Comparison of ENCODE assay signal across 20 cellular contexts in the genomic region with DNA sequence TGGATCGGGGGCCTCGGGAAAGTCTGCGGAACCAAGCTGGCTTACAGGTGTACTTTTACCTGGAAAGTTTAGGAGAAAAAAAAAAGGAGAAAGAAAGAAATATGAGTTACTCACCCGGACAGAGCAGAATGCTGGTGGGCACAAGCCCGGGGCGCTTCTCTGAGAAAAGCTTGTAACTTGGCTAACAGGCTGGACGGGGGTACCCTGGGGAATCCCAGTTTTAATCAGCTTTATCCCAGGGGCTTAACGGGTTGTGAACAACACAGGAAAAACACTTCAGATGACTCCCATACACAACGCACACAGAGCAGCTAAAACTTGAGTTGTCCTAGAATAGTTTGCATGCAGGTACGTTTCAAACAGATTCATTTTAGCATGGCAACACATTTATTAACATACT. TPM values are rescaled to one million over a fixed set of nuclear protein-coding genes. Genes with fewer than 3 reads are reported as not detected.
DNase-seq lines count a peak whose midpoint lies in the region; ATAC-seq and TF ChIP-seq lines count a peak whose summit lies in the region.
"Had no signal": no experiment of that assay in that cellular context is flagged by ENCODE, and none has a peak within 500 bp of the region (broad histone marks: within the 10 kb centered on the region; RNA-seq: fewer than 3 reads in every experiment).

No MANE protein-coding gene starts in this region.

- TF ChIP-seq CTCF in WERI-Rb-1 (IDR thresholded peaks at IDR 0.05; ENCODE audit: low read depth, low read length) = no peak
- TF ChIP-seq CTCF in upper lobe of right lung (IDR thresholded peaks at IDR 0.05) = no peak
- TF ChIP-seq CTCF in Peyer's patch (IDR thresholded peaks at IDR 0.05) = no peak

- DNase-seq in activated naive CD4-positive, alpha-beta T cell treated with anti-CD3 and anti-CD28 coated beads for 36 hours = no peak
- DNase-seq in WERI-Rb-1 (peak; percentile 60), naive B cell (no peak), upper lobe of right lung (no peak), NCI-H1417 treated with DMSO at 0.1 percent for 48 hours (lab: John Stamatoyannopoulos, UW) (no peak), Peyer's patch (no peak)
- DNase-seq: ACHN; activated CD4-positive, alpha-beta T cell treated with anti-CD3 and anti-CD28 coated beads for 1 hour; cortex of kidney; NCI-H1092; NCI-H2081; NCI-H446 treated with DMSO at 0.1 percent for 48 hours; NK-92 treated with Interleukin-12 subunit alpha and Interleukin-12 subunit beta, amount 100 ng/mL, for 24 hours; retina had no signal

- H3K9me3 ChIP-seq in WERI-Rb-1 (ENCODE audit: severe bottlenecking) (no peaks in the 10 kb centered on the region), upper lobe of right lung (no peaks in the 10 kb centered on the region), Peyer's patch (no peaks in the 10 kb centered on the region)
- H3K9me3 ChIP-seq: breast epithelium, heart left ventricle, left lung had no signal

- peak overlapping the region; percentile 65 for H3K27ac Mint-ChIP-seq in activated naive CD4-positive, alpha-beta T cell treated with anti-CD3 and anti-CD28 coated beads, Interleukin-2, amount 50 U/mL, for 24 hours
- no peak overlapping the region for H3K27ac Mint-ChIP-seq in activated naive CD4-positive, alpha-beta T cell treated with anti-CD3 and anti-CD28 coated beads for 36 hours
- peak overlapping the region in 4 of 6 donors; percentile 65 to 87 (median 70) for H3K27ac Mint-ChIP-seq in naive B cell

- ATAC-seq in naive B cell (ENCODE audit: low read depth in 2 of 2) = no peak
- no peak for ATAC-seq in upper lobe of right lung
- no peak for ATAC-seq in GM19467 (IDR thresholded peaks at IDR 0.05; ENCODE audit: unreplicated experiment)
- ATAC-seq: HCT116, heart left ventricle had no signal

- TF ChIP-seq POLR2A in Peyer's patch (IDR thresholded peaks at IDR 0.05) = no peak

- no peaks in the 10 kb centered on the region for H3K27me3 Mint-ChIP-seq in activated naive CD4-positive, alpha-beta T cell treated with anti-CD3 and anti-CD28 coated beads, Interleukin-2, amount 50 U/mL, for 24 hours
- peaks cover 13% of the 10 kb centered on the region for H3K27me3 Mint-ChIP-seq in activated naive CD4-positive, alpha-beta T cell treated with anti-CD3 and anti-CD28 coated beads for 36 hours (ENCODE audit: low read depth)
- no peaks in the 10 kb centered on the region for H3K27me3 Mint-ChIP-seq in naive B cell

- intact Hi-C loops in activated naive CD4-positive, alpha-beta T cell treated with anti-CD3 and anti-CD28 coated beads for 36 hours (cut with micrococcal nuclease) = loop anchor here (2.0 kb wide), 1 partner anchor 19 kb away; no protein-coding TSS in a partner anchor
- intact Hi-C loops in upper lobe of right lung (cut with DNase I) = no loop called here

- H3K27ac ChIP-seq in WERI-Rb-1 (no peak overlapping the region), upper lobe of right lung (peak overlapping the region; percentile 44), Peyer's patch (peak overlapping the region in 1 of 4 donors; percentile 6)

- CTCF ChIA-PET in activated naive CD4-positive, alpha-beta T cell treated with anti-CD3 and anti-CD28 coated beads for 36 hours (lab: Charles Lee) = interaction anchor here (0.6 to 0.8 kb wide), 3 partner anchors 14 to 59 kb away, joined by 3 read pairs; no protein-coding TSS in a partner anchor

- H3K4me3 ChIP-seq in WERI-Rb-1 (ENCODE audit: low read depth, low read length) (no peak overlapping the region), upper lobe of right lung (no peak overlapping the region), Peyer's patch (no peak overlapping the region)
- H3K4me3 ChIP-seq: breast epithelium, heart left ventricle, left lung had no signal

- peaks cover 71% of the 10 kb centered on the region for H3K4me1 Mint-ChIP-seq in activated naive CD4-positive, alpha-beta T cell treated with anti-CD3 and anti-CD28 coated beads, Interleukin-2, amount 50 U/mL, for 24 hours
- peaks cover 85% of the 10 kb centered on the region for H3K4me1 Mint-ChIP-seq in activated naive CD4-positive, alpha-beta T cell treated with anti-CD3 and anti-CD28 coated beads for 36 hours (ENCODE audit: low read depth)
- peaks cover 37 to 91% (median 72%) of the 10 kb centered on the region in 3 donors for H3K4me1 Mint-ChIP-seq in naive B cell

- H3K27me3 ChIP-seq in WERI-Rb-1 (ENCODE audit: insufficient read depth, low read depth, severe bottlenecking) (no peaks in the 10 kb centered on the region), upper lobe of right lung (no peaks in the 10 kb centered on the region), Peyer's patch (no peaks in the 10 kb centered on the region)
- H3K27me3 ChIP-seq: breast epithelium, heart left ventricle, left lung had no signal

- no peaks in the 10 kb centered on the region for H3K9me3 Mint-ChIP-seq in activated naive CD4-positive, alpha-beta T cell treated with anti-CD3 and anti-CD28 coated beads, Interleukin-2, amount 50 U/mL, for 24 hours
- no peaks in the 10 kb centered on the region for H3K9me3 Mint-ChIP-seq in activated naive CD4-positive, alpha-beta T cell treated with anti-CD3 and anti-CD28 coated beads for 36 hours
- no peaks in the 10 kb centered on the region for H3K9me3 Mint-ChIP-seq in naive B cell

- peaks cover 3% of the 10 kb centered on the region; the same call in 1 of the 2 replicates for H3K36me3 ChIP-seq in WERI-Rb-1
- H3K36me3 ChIP-seq in upper lobe of right lung = no peaks in the 10 kb centered on the region
- H3K36me3 ChIP-seq in Peyer's patch = no peaks in the 10 kb centered on the region
- H3K36me3 ChIP-seq: breast epithelium, left lung had no signal

- H3K36me3 Mint-ChIP-seq in activated naive CD4-positive, alpha-beta T cell treated with anti-CD3 and anti-CD28 coated beads, Interleukin-2, amount 50 U/mL, for 24 hours = peaks cover 1% of the 10 kb centered on the region
- H3K36me3 Mint-ChIP-seq in activated naive CD4-positive, alpha-beta T cell treated with anti-CD3 and anti-CD28 coated beads for 36 hours (ENCODE audit: low read depth) = peaks cover 4% of the 10 kb centered on the region
- peaks cover 0 to 7% of the 10 kb centered on the region in 2 donors for H3K36me3 Mint-ChIP-seq in naive B cell

- H3K4me1 ChIP-seq in upper lobe of right lung (peaks cover 25% of the 10 kb centered on the region), Peyer's patch (peaks cover 3 to 32% (median 17%) of the 10 kb centered on the region in 4 donors)
- H3K4me1 ChIP-seq: breast epithelium had no signal

- H3K4me3 Mint-ChIP-seq in activated naive CD4-positive, alpha-beta T cell treated with anti-CD3 and anti-CD28 coated beads, Interleukin-2, amount 50 U/mL, for 24 hours = peak overlapping the region; percentile 15
- H3K4me3 Mint-ChIP-seq in activated naive CD4-positive, alpha-beta T cell treated with anti-CD3 and anti-CD28 coated beads for 36 hours = no peak overlapping the region
- H3K4me3 Mint-ChIP-seq in naive B cell = peak overlapping the region in 6 of 8 donors; percentile 8 to 65 (median 47)

RNA-seq across cellular contexts. Expression of a gene that starts 37.3 kb away (rescaled TPM):
- under 1 TPM; 0.22 to 0.69 TPM for total RNA-seq in activated naive CD4-positive, alpha-beta T cell treated with anti-CD3 and anti-CD28 coated beads for 36 hours
- polyA plus RNA-seq in naive B cell (ENCODE audit: low read depth in 6 of 6) = 100 to 1,000 TPM; 145 to 413 (median 248) TPM
- total RNA-seq in upper lobe of right lung (198 TPM), Peyer's patch (100 to 1,000 TPM in 1 of 4 donors, 10 to 100 TPM in 3; 12.1 to 129 (median 37.2) TPM)

Comparison
In these comparisons a context has a peak if more than half of its experiments do, and no peak if none do; other contexts are left out.
1. RNA of a gene that starts 37.3 kb away (total RNA-seq): 198 TPM in upper lobe of right lung (single experiment) and 12.1 to 129 TPM in Peyer's patch; 0.22 to 0.69 TPM in activated naive CD4-positive, alpha-beta T cell treated with anti-CD3 and anti-CD28 coated beads for 36 hours; every median in the first group is over 4 times any median in the second.